ENCODE assay signal across 8 cellular contexts in the genomic region with DNA sequence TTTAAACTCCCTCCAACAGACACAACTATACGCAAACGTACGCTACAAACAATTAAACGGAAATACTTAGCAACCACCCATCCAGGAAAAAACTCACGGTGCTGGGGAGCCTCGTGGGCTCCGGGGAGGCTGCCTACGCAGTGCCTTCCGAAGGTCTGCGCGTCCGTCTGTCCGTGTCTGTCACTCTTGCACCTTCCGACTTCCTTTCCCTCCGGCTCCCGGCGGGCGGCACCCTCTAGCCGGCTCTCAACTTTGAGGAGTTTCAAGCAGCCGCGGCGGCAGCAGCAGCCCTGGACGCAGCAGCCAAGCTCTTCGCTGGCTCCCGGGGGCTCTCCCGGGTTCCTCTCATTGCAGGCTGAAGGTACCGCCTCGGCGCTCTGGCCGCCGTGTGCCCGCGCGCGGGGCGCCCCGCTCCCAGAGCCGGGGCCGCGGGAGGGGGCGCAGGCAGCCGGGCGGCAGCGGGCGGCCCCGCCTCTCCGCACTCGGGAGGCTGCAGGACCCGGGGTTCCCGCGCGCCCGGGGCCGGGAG. TPM values are rescaled to one million over a fixed set of nuclear protein-coding genes. Genes with fewer than 3 reads are reported as not detected.
DNase-seq lines count a peak whose midpoint lies in the region; ATAC-seq and TF ChIP-seq lines count a peak whose summit lies in the region.

A gene with protein sequence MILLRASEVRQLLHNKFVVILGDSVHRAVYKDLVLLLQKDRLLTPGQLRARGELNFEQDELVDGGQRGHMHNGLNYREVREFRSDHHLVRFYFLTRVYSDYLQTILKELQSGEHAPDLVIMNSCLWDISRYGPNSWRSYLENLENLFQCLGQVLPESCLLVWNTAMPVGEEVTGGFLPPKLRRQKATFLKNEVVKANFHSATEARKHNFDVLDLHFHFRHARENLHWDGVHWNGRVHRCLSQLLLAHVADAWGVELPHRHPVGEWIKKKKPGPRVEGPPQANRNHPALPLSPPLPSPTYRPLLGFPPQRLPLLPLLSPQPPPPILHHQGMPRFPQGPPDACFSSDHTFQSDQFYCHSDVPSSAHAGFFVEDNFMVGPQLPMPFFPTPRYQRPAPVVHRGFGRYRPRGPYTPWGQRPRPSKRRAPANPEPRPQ (plus strand): TSS at position 257 of the 529 bp plus-strand sequence. CDS start 155,443 bp downstream, outside the sequence.

- peaks cover 54% of the 10 kb centered on the region for H3K4me1 Mint-ChIP-seq in T-helper 2 cell treated with Interferon-gamma antibody and Interleukin-4, amounts not matched to agents 5 μg/mL and 100 μg/mL, for 36 hours (ENCODE audit: low read depth)

- H3K4me3 ChIP-seq in astrocyte of the cerebellum (ENCODE audit: low read depth, low read length) (peak within 1 kb of the TSS; percentile 75), iPS-18a (ENCODE audit: low read length) (peak within 1 kb of the TSS; percentile 79), skeletal muscle tissue (ENCODE audit: low read length in 3 of 3) (peak within 1 kb of the TSS; percentile 71 to 83 (median 77))

- peak within 1 kb of the TSS; percentile 43 for H3K9ac ChIP-seq in iPS-18a (ENCODE audit: low read length)
- peak within 1 kb of the TSS; percentile 60 to 77 (median 75) for H3K9ac ChIP-seq in skeletal muscle tissue (ENCODE audit: low read depth in 1 of 3, low read length in 3 of 3)

- peak; percentile 63 for TF ChIP-seq CTCF in LNCAP (IDR thresholded peaks at IDR 0.05)
- TF ChIP-seq CTCF in astrocyte of the cerebellum (IDR thresholded peaks at IDR 0.05; ENCODE audit: low read depth, low read length, missing control alignments) = peak; percentile 47

- H3K9me3 Mint-ChIP-seq in T-helper 2 cell treated with Interferon-gamma antibody and Interleukin-4, amounts not matched to agents 5 μg/mL and 100 μg/mL, for 36 hours = no peaks in the 10 kb centered on the region

- H3K36me3 Mint-ChIP-seq in T-helper 2 cell treated with Interferon-gamma antibody and Interleukin-4, amounts not matched to agents 5 μg/mL and 100 μg/mL, for 36 hours (ENCODE audit: low read depth) = no peaks in the 10 kb centered on the region

- H3K27ac ChIP-seq in iPS-18a (ENCODE audit: low read length) (no peak within 1 kb of the TSS), skeletal muscle tissue (ENCODE audit: low read depth, low read length) (peak within 1 kb of the TSS; percentile 49)

- ATAC-seq in GM21526 (IDR thresholded peaks at IDR 0.05; ENCODE audit: low FRiP score, unreplicated experiment) (peak; percentile 74), HG03095 (IDR thresholded peaks at IDR 0.05; ENCODE audit: unreplicated experiment) (no peak)

- H3K9me3 ChIP-seq in iPS-18a (ENCODE audit: control insufficient read depth, low read depth, low read length) = no peaks in the 10 kb centered on the region
- H3K9me3 ChIP-seq in skeletal muscle tissue (ENCODE audit: control insufficient read depth in 3 of 3, low read length in 3 of 3) = no peaks in the 10 kb centered on the region

- DNase-seq in Caki2 (ENCODE audit: low read depth) = peak; percentile 65
- DNase-seq in T-helper 2 cell treated with Interferon-gamma antibody and Interleukin-4, amounts not matched to agents 5 μg/mL and 100 μg/mL, for 36 hours (ENCODE audit: low spot score) = peak; percentile 63
- no peak for DNase-seq in astrocyte of the cerebellum (ENCODE audit: low read depth)

- H3K4me3 Mint-ChIP-seq in T-helper 2 cell treated with Interferon-gamma antibody and Interleukin-4, amounts not matched to agents 5 μg/mL and 100 μg/mL, for 36 hours = peak within 1 kb of the TSS; percentile 90

- in situ Hi-C loops in Caki2 (cut with HindIII; ENCODE audit: low pct_unique_long_range_greater_than_20kb, low sequenced_read_pairs) = no loop called here
- in situ Hi-C loops in astrocyte of the cerebellum (cut with HindIII; ENCODE audit: low sequenced_read_pairs) = no loop called here

- peaks cover 30% of the 10 kb centered on the region for H3K27me3 ChIP-seq in iPS-18a (ENCODE audit: control insufficient read depth, insufficient read depth, low read length)
- peaks cover 10 to 23% (median 17%) of the 10 kb centered on the region in 3 donors for H3K27me3 ChIP-seq in skeletal muscle tissue (ENCODE audit: control insufficient read depth in 3 of 3, insufficient read depth in 3 of 3, low read length in 3 of 3)

- peak within 1 kb of the TSS; percentile 89 for H3K27ac Mint-ChIP-seq in T-helper 2 cell treated with Interferon-gamma antibody and Interleukin-4, amounts not matched to agents 5 μg/mL and 100 μg/mL, for 36 hours

- peaks cover 8% of the 10 kb centered on the region for H3K4me1 ChIP-seq in iPS-18a (ENCODE audit: control insufficient read depth, low read depth, low read length)
- H3K4me1 ChIP-seq in skeletal muscle tissue (ENCODE audit: control insufficient read depth in 3 of 3, insufficient read depth in 3 of 3, low read length in 3 of 3) = peaks cover 15 to 28% (median 20%) of the 10 kb centered on the region in 3 donors

- no peaks in the 10 kb centered on the region for H3K27me3 Mint-ChIP-seq in T-helper 2 cell treated with Interferon-gamma antibody and Interleukin-4, amounts not matched to agents 5 μg/mL and 100 μg/mL, for 36 hours (ENCODE audit: low read depth)

- H3K36me3 ChIP-seq in iPS-18a (ENCODE audit: control insufficient read depth, low read depth, low read length) (no peaks in the 10 kb centered on the region), skeletal muscle tissue (ENCODE audit: control insufficient read depth in 3 of 3, insufficient read depth in 3 of 3, low read length in 3 of 3) (no peaks in the 10 kb centered on the region)

RNA-seq across cellular contexts. Expression of the gene that starts here (rescaled TPM):
- 1.9 TPM in 1 of 2 replicates, not detected in the other for total RNA-seq in Caki2 (2014; rRNA removed; shearing (Covaris generic); ENCODE audit: low replicate concordance)
- 1.0 TPM for total RNA-seq in skeletal muscle tissue
